In the genomic region with DNA sequence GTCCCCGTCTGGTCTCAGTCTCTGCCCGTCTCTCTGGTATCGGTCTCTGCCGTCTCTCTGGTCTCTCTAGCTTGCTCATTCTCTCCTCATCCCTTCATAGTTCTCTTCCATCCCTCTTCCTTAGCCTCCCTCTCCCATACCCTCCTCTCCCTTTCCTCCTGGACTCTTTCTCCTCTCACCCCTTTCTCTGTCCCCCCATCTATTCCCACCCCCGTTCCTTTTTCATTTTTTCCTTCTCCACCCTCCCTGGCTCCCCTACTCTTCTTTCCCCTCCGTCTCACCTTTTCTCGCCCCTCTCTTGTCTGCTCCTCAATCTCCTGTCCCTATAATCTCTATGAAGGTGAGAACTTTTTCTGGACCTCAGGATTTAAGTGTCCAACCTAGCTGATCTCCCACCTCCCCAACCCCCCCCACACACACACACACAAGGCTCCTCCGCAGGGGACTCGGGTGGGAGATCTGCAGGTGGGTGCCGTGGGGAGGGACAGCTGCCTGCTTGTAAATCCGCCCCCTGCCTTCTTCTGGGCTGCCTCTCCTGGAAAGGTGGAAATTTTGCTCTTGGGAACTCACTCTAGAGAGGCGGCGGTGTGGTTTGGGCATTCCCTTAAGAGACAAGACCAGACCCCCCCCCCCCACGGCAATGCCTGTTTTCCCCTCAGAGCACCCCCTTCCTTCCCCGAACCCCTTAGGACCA, we compare ENCODE assay signal across 9 cellular contexts. TPM values are rescaled to one million over a fixed set of nuclear protein-coding genes. Genes with fewer than 3 reads are reported as not detected.
A peak's percentile ranks its signal among the peaks of the same experiment; 100 is the strongest.
DNase-seq lines count a peak whose midpoint lies in the region; ATAC-seq and TF ChIP-seq lines count a peak whose summit lies in the region.
"Had no signal": no experiment of that assay in that cellular context is flagged by ENCODE, and none has a peak within 500 bp of the region (broad histone marks: within the 10 kb centered on the region; RNA-seq: fewer than 3 reads in every experiment).

No MANE protein-coding gene starts in this region.

- H3K9me3 Mint-ChIP-seq in activated naive CD8-positive, alpha-beta T cell treated with anti-CD3 and anti-CD28 coated beads for 36 hours, result no peaks in the 10 kb centered on the region
- H3K9me3 Mint-ChIP-seq in type B pancreatic cell, result no peaks in the 10 kb centered on the region
- peaks cover 5% of the 10 kb centered on the region for H3K9me3 Mint-ChIP-seq in HFFc6

- intact Hi-C loops in Right ventricle myocardium inferior (cut with DNase I), result loop anchor here (5.0 to 10.0 kb wide), 4 partner anchors 72 to 957 kb away; a partner anchor contains a TSS

- H3K9me3 ChIP-seq in cardiac muscle cell (ENCODE audit: low read depth) (no peaks in the 10 kb centered on the region), mucosa of rectum (ENCODE audit: control insufficient read depth in 2 of 2, low read length in 2 of 2) (no peaks in the 10 kb centered on the region)

- H3K36me3 Mint-ChIP-seq in activated naive CD8-positive, alpha-beta T cell treated with anti-CD3 and anti-CD28 coated beads for 36 hours, result no peaks in the 10 kb centered on the region
- H3K36me3 Mint-ChIP-seq in type B pancreatic cell (peaks cover 3% of the 10 kb centered on the region), HFFc6 (ENCODE audit: low read depth) (no peaks in the 10 kb centered on the region; the same call in 1 of the 2 replicates)

- H3K36me3 ChIP-seq in cardiac muscle cell, result no peaks in the 10 kb centered on the region
- no peaks in the 10 kb centered on the region for H3K36me3 ChIP-seq in mucosa of rectum (ENCODE audit: control insufficient read depth in 2 of 2, insufficient read depth in 2 of 2, low read length in 2 of 2)

- no peak for ATAC-seq in Right ventricle myocardium inferior

- TF ChIP-seq CTCF in cardiac muscle cell (IDR thresholded peaks at IDR 0.05; ENCODE audit: low read depth, low read length) (no peak), type B pancreatic cell (conservative IDR thresholded peaks at IDR 0.05) (no peak), HFFc6 (IDR thresholded peaks at IDR 0.05) (no peak)

- peak overlapping the region in 1 of 2 donors; percentile 20 for H3K9ac ChIP-seq in mucosa of rectum (ENCODE audit: low read depth in 1 of 2, low read length in 2 of 2)

- in situ Hi-C loops in KBM-7 (cut with MboI; ENCODE audit: low pct_unique_long_range_greater_than_20kb, low sequenced_read_pairs), result no loop called here

- H3K27me3 Mint-ChIP-seq in activated naive CD8-positive, alpha-beta T cell treated with anti-CD3 and anti-CD28 coated beads for 36 hours, result peaks cover 53% of the 10 kb centered on the region
- H3K27me3 Mint-ChIP-seq in type B pancreatic cell (peaks cover 69% of the 10 kb centered on the region), HFFc6 (ENCODE audit: insufficient read depth) (peaks cover 15% of the 10 kb centered on the region)

- H3K4me3 Mint-ChIP-seq in activated naive CD8-positive, alpha-beta T cell treated with anti-CD3 and anti-CD28 coated beads for 36 hours, result peak overlapping the region; percentile 72
- peak overlapping the region; percentile 91 for H3K4me3 Mint-ChIP-seq in type B pancreatic cell
- no peak overlapping the region; the same call in 1 of the 2 replicates for H3K4me3 Mint-ChIP-seq in HFFc6

- H3K27ac ChIP-seq in cardiac muscle cell (no peak overlapping the region), mucosa of rectum (ENCODE audit: low read depth in 2 of 2, low read length in 2 of 2) (no peak overlapping the region)

- H3K4me3 ChIP-seq in cardiac muscle cell (peak overlapping the region; percentile 53), mucosa of rectum (ENCODE audit: low read length in 2 of 2) (peak overlapping the region; percentile 52 to 55)

- no peak for DNase-seq in cardiac muscle cell (ENCODE audit: low read depth in 1 of 2, low spot score in 1 of 2)
- DNase-seq in Right ventricle myocardium inferior (ENCODE audit: missing footprints), result no peak
- DNase-seq in activated naive CD8-positive, alpha-beta T cell treated with anti-CD3 and anti-CD28 coated beads for 36 hours, result no peak
- DNase-seq in type B pancreatic cell (ENCODE audit: extremely low spot score, unreplicated experiment), result no peak
- no peak for DNase-seq in activated gamma-delta T cell treated with Interleukin-2 at 50 U/mL for 16 hours
- DNase-seq in HFFc6, result no peak
- DNase-seq in KBM-7, result no peak

- H3K27ac Mint-ChIP-seq in activated naive CD8-positive, alpha-beta T cell treated with anti-CD3 and anti-CD28 coated beads for 36 hours, result peak overlapping the region; percentile 16
- H3K27ac Mint-ChIP-seq in type B pancreatic cell (peak overlapping the region; percentile 35), HFFc6 (no peak overlapping the region)

- peaks cover 4% of the 10 kb centered on the region for H3K4me1 Mint-ChIP-seq in activated naive CD8-positive, alpha-beta T cell treated with anti-CD3 and anti-CD28 coated beads for 36 hours
- H3K4me1 Mint-ChIP-seq in type B pancreatic cell (ENCODE audit: unreplicated experiment) (no peaks in the 10 kb centered on the region), HFFc6 (ENCODE audit: low read depth) (no peaks in the 10 kb centered on the region)

- H3K4me1 ChIP-seq in cardiac muscle cell (ENCODE audit: low read depth), result peaks cover 5% of the 10 kb centered on the region
- peaks cover 0 to 4% of the 10 kb centered on the region in 2 donors for H3K4me1 ChIP-seq in mucosa of rectum (ENCODE audit: control insufficient read depth in 2 of 2, insufficient read depth in 2 of 2, low read length in 2 of 2)

- H3K27me3 ChIP-seq in cardiac muscle cell, result peaks cover 45% of the 10 kb centered on the region
- H3K27me3 ChIP-seq in mucosa of rectum (ENCODE audit: control insufficient read depth in 2 of 2, insufficient read depth in 2 of 2, low read length in 2 of 2), result peaks cover 9 to 19% of the 10 kb centered on the region in 2 donors

RNA-seq across cellular contexts. Expression of a gene that starts 1.0 kb away (rescaled TPM):
- total RNA-seq in cardiac muscle cell, result 5.9 and 8.8 TPM in 2 replicates
- polyA plus RNA-seq in cardiac muscle cell, result 6.3 and 12.0 TPM in 2 replicates
- total RNA-seq in Right ventricle myocardium inferior, result 21.9 TPM
- not detected for total RNA-seq in activated naive CD8-positive, alpha-beta T cell treated with anti-CD3 and anti-CD28 coated beads for 36 hours
- total RNA-seq in type B pancreatic cell (ENCODE audit: low replicate concordance), result 5.6 and 6.9 TPM in 2 replicates
- not detected for total RNA-seq in HFFc6 (2021; fragmentation: NEBNext Ultra II Directional; extraction: Animal tissue kit (Norgen Biotek cat#: 25700))
- total RNA-seq: mononuclear cell had no signal
